Comparison of ENCODE assay signal across 28 cellular contexts in genomic region chr4:126906466-126906865, GRCh38.
DNase-seq lines count a peak whose midpoint lies in the region; ATAC-seq, FAIRE-seq and TF ChIP-seq lines count a peak whose summit lies in the region.
"Had no signal": no experiment of that assay in that cellular context is flagged by ENCODE, and none has a peak within 500 bp of the region (broad histone marks: within the 10 kb centered on the region; RNA-seq: fewer than 3 reads in every experiment).

No MANE protein-coding gene starts in this region.

- H2AFZ ChIP-seq in HCT116 (ENCODE audit: low read depth, low read length, poor library complexity, severe bottlenecking), result no peak overlapping the region
- no peak overlapping the region for H2AFZ ChIP-seq in K562 (ENCODE audit: low read depth, low read length)

- no peak overlapping the region for H3K27ac Mint-ChIP-seq in stimulated activated memory B cell treated with anti-CD40 and anti-IgM and Interleukin-4, amounts not matched to agents 10 μg/mL and 1 μg/mL and 100 μg/mL, for 72 hours
- H3K27ac Mint-ChIP-seq: B cell; CD8-positive, alpha-beta T cell had no signal

- H3K36me3 ChIP-seq in HCT116 (ENCODE audit: control insufficient read depth in 1 of 2, insufficient read depth in 2 of 2, low read length in 2 of 2) (no peaks in the 10 kb centered on the region), K562 (ENCODE audit: control insufficient read depth, insufficient read depth, low read length) (peaks cover 25% of the 10 kb centered on the region; the same call in 2 of the 3 replicates)

- TF ChIP-seq POLR2A in HCT116 (IDR thresholded peaks at IDR 0.05; ENCODE audit: borderline replicate concordance, extremely low read depth, insufficient read depth, insufficient read length), result no peak
- no peak for TF ChIP-seq POLR2A in K562 (conservative IDR thresholded peaks at IDR 0.05)

- CTCF ChIA-PET in HCT116 (lab: Charles Lee) (no interaction called here), K562 (lab: Yijun Ruan, JAX; ENCODE audit: low intra/inter-chr PET ratio) (no interaction called here)

- H3K27ac ChIP-seq in HCT116 (ENCODE audit: low read depth, low read length), result no peak overlapping the region
- H3K27ac ChIP-seq in K562 (ENCODE audit: extremely low read depth, low read depth, low read length), result no peak overlapping the region
- H3K27ac ChIP-seq: C4-2B, HL-60 had no signal

- H3K4me2 ChIP-seq in HCT116 (ENCODE audit: low read length) (no peak overlapping the region), K562 (ENCODE audit: insufficient read depth, low read length) (no peak overlapping the region)
- H3K4me2 ChIP-seq: SK-N-SH had no signal

- H3K27me3 ChIP-seq in HCT116 (ENCODE audit: insufficient read depth, low read length) (no peaks in the 10 kb centered on the region), K562 (ENCODE audit: control insufficient read depth in 2 of 2, insufficient read depth in 2 of 2, low read length in 2 of 2) (no peaks in the 10 kb centered on the region)

- peaks cover 4% of the 10 kb centered on the region for H3K9me3 Mint-ChIP-seq in stimulated activated memory B cell treated with anti-CD40 and anti-IgM and Interleukin-4, amounts not matched to agents 10 μg/mL and 1 μg/mL and 100 μg/mL, for 72 hours

- H3K4me1 Mint-ChIP-seq in stimulated activated memory B cell treated with anti-CD40 and anti-IgM and Interleukin-4, amounts not matched to agents 10 μg/mL and 1 μg/mL and 100 μg/mL, for 72 hours, result no peaks in the 10 kb centered on the region
- H3K4me1 Mint-ChIP-seq: B cell had no signal

- TF ChIP-seq CTCF in HCT116 (IDR thresholded peaks at IDR 0.05 in 2 of 3, conservative IDR thresholded peaks at IDR 0.05 in 1 of 3; ENCODE audit: borderline replicate concordance in 1 of 3, insufficient read depth in 1 of 3, low read depth in 2 of 3, low read length in 2 of 3), result no peak
- no peak for TF ChIP-seq CTCF in K562 (IDR thresholded peaks at IDR 0.05 in 2 of 3, conservative IDR thresholded peaks at IDR 0.05 in 1 of 3; ENCODE audit: insufficient read depth in 2 of 3, low read depth in 1 of 3, low read length in 3 of 3)

- in situ Hi-C loops in K562 (cut with MboI), result no loop called here

- ATAC-seq in HCT116 (peak; percentile 46; the same call in 1 of the 2 replicates), K562 (peak; percentile 61; the same call in 2 of the 3 replicates), HG03565 (IDR thresholded peaks at IDR 0.05; ENCODE audit: unreplicated experiment) (no peak), GM19328 (IDR thresholded peaks at IDR 0.05; ENCODE audit: unreplicated experiment) (no peak)
- no peak for ATAC-seq in stimulated activated memory B cell treated with anti-CD40 and anti-IgM and Interleukin-4, amounts not matched to agents 10 μg/mL and 1 μg/mL and 100 μg/mL, for 72 hours
- ATAC-seq: CD8-positive, alpha-beta T cell; PC-3 had no signal

- no TSS peak for BruUV-seq in HCT116 (replicated peaks; lab: Mats Ljungman, UMichigan)
- BruUV-seq in K562 (replicated peaks; lab: Mats Ljungman, UMichigan), result no TSS peak

- H3K4me3 Mint-ChIP-seq in stimulated activated memory B cell treated with anti-CD40 and anti-IgM and Interleukin-4, amounts not matched to agents 10 μg/mL and 1 μg/mL and 100 μg/mL, for 72 hours, result no peak overlapping the region
- H3K4me3 Mint-ChIP-seq: B cell; CD8-positive, alpha-beta T cell had no signal

- RAD21 ChIA-PET in HCT116 (lab: Charles Lee; ENCODE audit: low non-redundant PET in 1 of 2, low total read pairs in 2 of 2, uncharacterized antibody in 2 of 2, unreplicated experiment in 2 of 2), result no interaction called here

- H3K79me2 ChIP-seq in HCT116 (ENCODE audit: insufficient read depth, low read length) (no peaks in the 10 kb centered on the region), K562 (ENCODE audit: control insufficient read depth, insufficient read depth, low read length) (peaks cover 33% of the 10 kb centered on the region)

- no peaks in the 10 kb centered on the region for H3K27me3 Mint-ChIP-seq in stimulated activated memory B cell treated with anti-CD40 and anti-IgM and Interleukin-4, amounts not matched to agents 10 μg/mL and 1 μg/mL and 100 μg/mL, for 72 hours
- H3K27me3 Mint-ChIP-seq: B cell had no signal

- no peaks in the 10 kb centered on the region for H3K9me2 ChIP-seq in HCT116 (ENCODE audit: insufficient read depth)
- H3K9me2 ChIP-seq: SK-N-SH had no signal

- FAIRE-seq in K562 (lab: Jason Lieb, UNC), result no peak
- FAIRE-seq: GM12892, GM19239 had no signal

- H3K9me3 ChIP-seq in HCT116 (ENCODE audit: control insufficient read depth in 1 of 2, insufficient read depth in 1 of 2, low read depth in 1 of 2, low read length in 2 of 2) (no peaks in the 10 kb centered on the region), K562 (replicated peaks; ENCODE audit: control insufficient read depth, insufficient read depth, low read depth, low read length) (no peaks in the 10 kb centered on the region)
- H3K9me3 ChIP-seq: Caco-2, SK-N-SH had no signal

- H4K20me1 ChIP-seq in HCT116 (ENCODE audit: insufficient read depth) (no peaks in the 10 kb centered on the region), K562 (replicated peaks; ENCODE audit: control insufficient read depth, insufficient read depth, low read length) (no peaks in the 10 kb centered on the region)

- DNase-seq in HCT116 (ENCODE audit: low read depth, low spot score), result no peak
- DNase-seq in K562 (ENCODE audit: extremely low read depth in 1 of 4, low spot score in 3 of 4), result no peak
- DNase-seq in iPS DF 4.7 (ENCODE audit: extremely low read depth, low spot score), result peak; percentile 16
- no peak for DNase-seq in mesenteric fat pad (ENCODE audit: low spot score)
- DNase-seq: Caco-2; CD8-positive, alpha-beta T cell; DMS79; EL; GF-D8; HCEC 1CT; Kasumi-1; NCI-H1092 treated with DMSO at 0.1 percent for 48 hours; NCI-H1436; NCI-H187; NCI-H2081 treated with DMSO at 0.1 percent for 48 hours; NCI-H2171 treated with DMSO at 0.1 percent for 48 hours; NCI-H345; NCI-H510A treated with DMSO at 0.1 percent for 48 hours; PC-3; SK-N-SH had no signal

- TF ChIP-seq RAD21 in HCT116 (IDR thresholded peaks at IDR 0.05; ENCODE audit: low read depth), result no peak
- TF ChIP-seq RAD21 in K562 (CRISPR knock-in tag; conservative IDR thresholded peaks at IDR 0.05 in 1 of 2, IDR thresholded peaks at IDR 0.05 in 1 of 2), result no peak

- no peaks in the 10 kb centered on the region for H3K9me1 ChIP-seq in K562 (ENCODE audit: control insufficient read depth, insufficient read depth, low read length)

- 83% methylated on average over 3 of the region's 3 CpGs for WGBS in K562 (ENCODE audit: insufficient coverage, low coverage, missing lambda C conversion rate)

- H3K4me3 ChIP-seq in HCT116 (replicated peaks in 1 of 2; ENCODE audit: low read depth in 1 of 2, low read length in 2 of 2), result no peak overlapping the region
- no peak overlapping the region for H3K4me3 ChIP-seq in K562

- no peaks in the 10 kb centered on the region for H3K4me1 ChIP-seq in HCT116 (ENCODE audit: control insufficient read depth in 1 of 2, insufficient read depth in 2 of 2, low read length in 2 of 2)
- no peaks in the 10 kb centered on the region for H3K4me1 ChIP-seq in K562 (replicated peaks in 1 of 2; ENCODE audit: control insufficient read depth in 2 of 2, insufficient read depth in 2 of 2, low read length in 2 of 2)
- H3K4me1 ChIP-seq: Caco-2 had no signal

- POLR2A ChIA-PET in HCT116 (lab: Charles Lee) (no interaction called here), K562 (lab: Yijun Ruan, JAX) (interaction anchor here (0.6 to 0.7 kb wide), 2 partner anchors 8 to 50 kb away, joined by 3 to 4 read pairs; no protein-coding TSS in a partner anchor)

- H3K36me3 Mint-ChIP-seq in stimulated activated memory B cell treated with anti-CD40 and anti-IgM and Interleukin-4, amounts not matched to agents 10 μg/mL and 1 μg/mL and 100 μg/mL, for 72 hours, result no peaks in the 10 kb centered on the region
- H3K36me3 Mint-ChIP-seq: CD8-positive, alpha-beta T cell had no signal

- TF ChIP-seq EP300 in K562 (IDR thresholded peaks at IDR 0.05; ENCODE audit: low read length), result no peak

- no peak overlapping the region for H3K9ac ChIP-seq in HCT116 (ENCODE audit: low read length)
- no peak overlapping the region for H3K9ac ChIP-seq in K562 (ENCODE audit: insufficient read depth in 1 of 2, low read depth in 2 of 2, low read length in 2 of 2)
- H3K9ac ChIP-seq: SK-N-SH had no signal

- intact Hi-C loops in HCT116 (cut with micrococcal nuclease) (no loop called here), K562 (cut with micrococcal nuclease) (no loop called here)

TF ChIP-seq in HCT116, 20 proteins besides CTCF, POLR2A, EP300 and RAD21:
- no peak for TF ChIP-seq EZH2 (IDR thresholded peaks at IDR 0.05)
- TF ChIP-seq EGR1 (IDR thresholded peaks at IDR 0.05; ENCODE audit: low read depth), result no peak
- TF ChIP-seq CBX3 (IDR thresholded peaks at IDR 0.05; ENCODE audit: low read depth), result no peak
- TF ChIP-seq SRF (IDR thresholded peaks at IDR 0.05; ENCODE audit: low read depth), result no peak
- no peak for TF ChIP-seq FOSL1 (IDR thresholded peaks at IDR 0.05; ENCODE audit: low read depth)
- no peak for TF ChIP-seq EZH2phosphoT487 (IDR thresholded peaks at IDR 0.05; ENCODE audit: borderline replicate concordance)
- no peak for TF ChIP-seq MAX (IDR thresholded peaks at IDR 0.05)
- no peak for TF ChIP-seq ZFX (IDR thresholded peaks at IDR 0.05)
- TF ChIP-seq YY1 (IDR thresholded peaks at IDR 0.05; ENCODE audit: extremely low read depth, insufficient replicate concordance, low read depth, low read length), result no peak
- TF ChIP-seq JUND (IDR thresholded peaks at IDR 0.05), result no peak

TF ChIP-seq in K562, 482 proteins besides CTCF, POLR2A, EP300 and RAD21 (continues in another document):
- TF ChIP-seq FOS (IDR thresholded peaks at IDR 0.05; ENCODE audit: extremely low read depth, insufficient read length) (no peak), SMAD1 (IDR thresholded peaks at IDR 0.05; ENCODE audit: low read depth, low read length, partially characterized antibody) (no peak), SAP30 (IDR thresholded peaks at IDR 0.05; ENCODE audit: borderline replicate concordance, insufficient read depth, low read depth, low read length, poor library complexity, severe bottlenecking) (no peak), MYBL2 (IDR thresholded peaks at IDR 0.05; ENCODE audit: low read depth) (no peak), MYBL2 (CRISPR knock-in tag; IDR thresholded peaks at IDR 0.05; ENCODE audit: borderline replicate concordance) (no peak), USF1 (CRISPR knock-in tag; IDR thresholded peaks at IDR 0.05) (no peak), ZNF696 (CRISPR knock-in tag; conservative IDR thresholded peaks at IDR 0.05) (no peak), NR2C1 (IDR thresholded peaks at IDR 0.05) (no peak), NR2C1 (tag; IDR thresholded peaks at IDR 0.05) (no peak), NCOA4 (IDR thresholded peaks at IDR 0.05; ENCODE audit: partially characterized antibody) (no peak), ZNF274 (IDR thresholded peaks at IDR 0.05; ENCODE audit: borderline replicate concordance, low read depth, low read length) (no peak)

Comparison
In these comparisons a context has a peak if more than half of its experiments do, and no peak if none do; other contexts are left out.
1. ATAC-seq: peak in HCT116 (single experiment) and K562 (single experiment); none in HG03565 (single experiment), GM19328 (single experiment) and stimulated activated memory B cell treated with anti-CD40 and anti-IgM and Interleukin-4, amounts not matched to agents 10 μg/mL and 1 μg/mL and 100 μg/mL, for 72 hours (single experiment).